In the genomic region with DNA sequence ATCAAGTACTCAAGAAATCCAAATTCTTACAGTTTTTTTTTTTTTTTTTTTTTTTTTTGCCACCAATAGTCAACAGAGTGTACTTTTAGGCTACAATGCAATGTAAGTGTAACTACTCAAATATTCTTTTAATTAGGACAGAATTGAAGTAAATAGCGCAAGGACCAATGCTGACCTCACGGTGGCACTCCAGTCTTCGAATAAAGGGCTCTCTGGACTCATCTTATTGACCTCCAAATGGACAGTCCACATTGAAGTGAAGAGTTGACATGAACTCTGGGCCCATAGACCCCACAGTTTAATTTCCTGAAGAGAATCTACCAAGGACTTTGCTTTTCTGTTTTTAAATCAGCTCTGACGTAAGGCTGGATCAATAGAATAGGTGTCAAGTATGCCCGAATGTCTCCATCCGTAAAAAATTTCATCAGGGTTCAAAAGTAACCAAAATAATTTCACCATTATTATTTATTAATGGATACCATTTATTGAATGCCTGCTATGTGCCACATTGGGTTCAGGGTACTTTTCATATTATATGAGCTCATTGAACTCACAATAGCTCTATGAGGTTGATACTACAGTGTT, we compare ENCODE assay signal across 8 cellular contexts. TPM values are rescaled to one million over a fixed set of nuclear protein-coding genes. Genes with fewer than 3 reads are reported as not detected.
DNase-seq lines count a peak whose midpoint lies in the region; ATAC-seq, FAIRE-seq and TF ChIP-seq lines count a peak whose summit lies in the region.

No MANE protein-coding gene starts in this region.

- FAIRE-seq in kidney (lab: Jason Lieb, UNC), result no peak

- peaks cover 5% of the 10 kb centered on the region for H3K27me3 ChIP-seq in CD8-positive, alpha-beta memory T cell (ENCODE audit: insufficient read depth, low read length, poor library complexity, severe bottlenecking)

- no peaks in the 10 kb centered on the region for H3K9me3 ChIP-seq in kidney (ENCODE audit: control insufficient read depth in 1 of 2, low read length in 2 of 2)
- H3K9me3 ChIP-seq in CD8-positive, alpha-beta memory T cell (ENCODE audit: low read length), result no peaks in the 10 kb centered on the region

- peak; percentile 80 for DNase-seq in Calu3
- peak; percentile 23 for DNase-seq in HuH-7 (ENCODE audit: low spot score)
- no peak for DNase-seq in kidney
- DNase-seq in T-helper 2 cell treated with Interferon-gamma antibody and Interleukin-4, amounts not matched to agents 5 μg/mL and 100 μg/mL, for 36 hours (ENCODE audit: low spot score), result no peak
- no peak for DNase-seq in CD8-positive, alpha-beta memory T cell

- no TSS peak for BruUV-seq in Calu3 (replicated peaks; lab: Mats Ljungman, UMichigan)

- POLR2A ChIA-PET in CD8-positive, alpha-beta memory T cell (lab: Charles Lee), result interaction anchor here (0.5 kb wide), 1 partner anchor 40 kb away, joined by 3 read pairs; no protein-coding TSS in a partner anchor

- ATAC-seq in HG02870 (IDR thresholded peaks at IDR 0.05; ENCODE audit: unreplicated experiment), result no peak
- no peak for ATAC-seq in GM19351 (IDR thresholded peaks at IDR 0.05; ENCODE audit: unreplicated experiment)

- no peaks in the 10 kb centered on the region for H3K36me3 ChIP-seq in kidney (ENCODE audit: control insufficient read depth in 1 of 2, insufficient read depth in 2 of 2, low read length in 2 of 2)
- H3K36me3 ChIP-seq in CD8-positive, alpha-beta memory T cell (ENCODE audit: insufficient read depth, low read length), result no peaks in the 10 kb centered on the region

- no peaks in the 10 kb centered on the region for H3K36me3 Mint-ChIP-seq in Calu3 (ENCODE audit: insufficient read depth, unreplicated experiment)
- H3K36me3 Mint-ChIP-seq in T-helper 2 cell treated with Interferon-gamma antibody and Interleukin-4, amounts not matched to agents 5 μg/mL and 100 μg/mL, for 36 hours (ENCODE audit: low read depth), result no peaks in the 10 kb centered on the region
- H3K36me3 Mint-ChIP-seq in CD8-positive, alpha-beta memory T cell, result no peaks in the 10 kb centered on the region

- peaks cover 17% of the 10 kb centered on the region for H3K4me1 Mint-ChIP-seq in Calu3 (ENCODE audit: low read depth, unreplicated experiment)
- H3K4me1 Mint-ChIP-seq in T-helper 2 cell treated with Interferon-gamma antibody and Interleukin-4, amounts not matched to agents 5 μg/mL and 100 μg/mL, for 36 hours (ENCODE audit: low read depth), result peaks cover 4% of the 10 kb centered on the region
- H3K4me1 Mint-ChIP-seq in CD8-positive, alpha-beta memory T cell, result no peaks in the 10 kb centered on the region

- H3K9me3 Mint-ChIP-seq in Calu3 (ENCODE audit: low read depth, unreplicated experiment), result no peaks in the 10 kb centered on the region
- no peaks in the 10 kb centered on the region for H3K9me3 Mint-ChIP-seq in T-helper 2 cell treated with Interferon-gamma antibody and Interleukin-4, amounts not matched to agents 5 μg/mL and 100 μg/mL, for 36 hours
- H3K9me3 Mint-ChIP-seq in CD8-positive, alpha-beta memory T cell, result no peaks in the 10 kb centered on the region

- no peak overlapping the region for H3K4me3 ChIP-seq in WI38 (ENCODE audit: low read depth, low read length)
- H3K4me3 ChIP-seq in kidney (ENCODE audit: low read length in 2 of 2), result no peak overlapping the region
- H3K4me3 ChIP-seq in CD8-positive, alpha-beta memory T cell (ENCODE audit: low read length), result no peak overlapping the region

- no peak overlapping the region for H3K9ac ChIP-seq in kidney (ENCODE audit: low read length in 2 of 2)

- H3K27ac ChIP-seq in kidney (ENCODE audit: low read depth in 2 of 2, low read length in 2 of 2), result no peak overlapping the region
- H3K27ac ChIP-seq in CD8-positive, alpha-beta memory T cell (ENCODE audit: low read depth, low read length), result no peak overlapping the region

- H3K27me3 Mint-ChIP-seq in Calu3 (ENCODE audit: unreplicated experiment), result peaks cover 2% of the 10 kb centered on the region
- peaks cover 68% of the 10 kb centered on the region for H3K27me3 Mint-ChIP-seq in T-helper 2 cell treated with Interferon-gamma antibody and Interleukin-4, amounts not matched to agents 5 μg/mL and 100 μg/mL, for 36 hours (ENCODE audit: low read depth)
- H3K27me3 Mint-ChIP-seq in CD8-positive, alpha-beta memory T cell, result peaks cover 23 to 65% of the 10 kb centered on the region in 2 donors

- H3K27ac Mint-ChIP-seq in Calu3 (ENCODE audit: unreplicated experiment), result no peak overlapping the region
- H3K27ac Mint-ChIP-seq in T-helper 2 cell treated with Interferon-gamma antibody and Interleukin-4, amounts not matched to agents 5 μg/mL and 100 μg/mL, for 36 hours, result no peak overlapping the region
- no peak overlapping the region for H3K27ac Mint-ChIP-seq in CD8-positive, alpha-beta memory T cell

- CTCF ChIA-PET in Calu3 (lab: Charles Lee), result interaction anchor here (0.6 to 7.3 kb wide), 24 partner anchors 11 to 1012 kb away, joined by 3 to 135 read pairs (median 4); a partner anchor contains a TSS
- CTCF ChIA-PET in CD8-positive, alpha-beta memory T cell (lab: Charles Lee), result interaction anchor here (1.2 kb wide), 1 partner anchor 12 kb away, joined by 3 read pairs; no protein-coding TSS in a partner anchor

- peak; percentile 85 for TF ChIP-seq CTCF in Calu3 (IDR thresholded peaks at IDR 0.05; ENCODE audit: unreplicated experiment)
- peak; percentile 55 for TF ChIP-seq CTCF in WI38 (IDR thresholded peaks at IDR 0.05; ENCODE audit: low read depth, low read length)
- TF ChIP-seq CTCF in kidney (IDR thresholded peaks at IDR 0.05; ENCODE audit: borderline replicate concordance, extremely low read depth, insufficient read depth), result peak; percentile 57

- no peaks in the 10 kb centered on the region for H3K4me1 ChIP-seq in kidney (ENCODE audit: control insufficient read depth in 1 of 2, insufficient read depth in 1 of 2, low read depth in 1 of 2, low read length in 2 of 2)
- H3K4me1 ChIP-seq in CD8-positive, alpha-beta memory T cell (ENCODE audit: insufficient read depth, low read length), result no peaks in the 10 kb centered on the region

- intact Hi-C loops in Calu3 (cut with micrococcal nuclease; ENCODE audit: unreplicated experiment) (loop anchor here (1.0 kb wide), 3 partner anchors 48 to 166 kb away; no protein-coding TSS in a partner anchor), kidney (cut with DNase I) (no loop called here)

- no peak overlapping the region for H3K4me3 Mint-ChIP-seq in Calu3 (ENCODE audit: low read depth, unreplicated experiment)
- H3K4me3 Mint-ChIP-seq in T-helper 2 cell treated with Interferon-gamma antibody and Interleukin-4, amounts not matched to agents 5 μg/mL and 100 μg/mL, for 36 hours, result no peak overlapping the region
- H3K4me3 Mint-ChIP-seq in CD8-positive, alpha-beta memory T cell, result no peak overlapping the region

RNA-seq across cellular contexts. Expression of a gene that starts 7.3 kb away (rescaled TPM):
- total RNA-seq in Calu3 (2022) (137 and 141 TPM in 2 replicates), kidney (26.9 TPM)
- polyA plus RNA-seq in kidney (ENCODE audit: insufficient read depth, low read depth, low replicate concordance), result 14.0 TPM
- 10 to 100 TPM; 36.0 to 41.0 TPM for total RNA-seq in CD8-positive, alpha-beta memory T cell
- 14.7 TPM for polyA plus RNA-seq in CD8-positive, alpha-beta memory T cell

RNA-seq across cellular contexts. Expression of a gene that starts 41.3 kb away (rescaled TPM):
- total RNA-seq in Calu3 (2022), result 127 and 130 TPM in 2 replicates
- total RNA-seq in kidney, result 47.0 TPM
- 8.6 TPM for polyA plus RNA-seq in kidney (ENCODE audit: insufficient read depth, low read depth, low replicate concordance)
- total RNA-seq in CD8-positive, alpha-beta memory T cell, result 10 to 100 TPM; 42.3 to 50.8 TPM
- 104 TPM for polyA plus RNA-seq in CD8-positive, alpha-beta memory T cell

Comparison
In these comparisons a context has a peak if more than half of its experiments do, and no peak if none do; other contexts are left out.
1. DNase-seq: peak in Calu3 (single experiment) and HuH-7 (single experiment); none in kidney (single experiment), T-helper 2 cell treated with Interferon-gamma antibody and Interleukin-4, amounts not matched to agents 5 μg/mL and 100 μg/mL, for 36 hours (single experiment) and CD8-positive, alpha-beta memory T cell (0 of 5).
2. Peak in every context shown above with its lines, with median percentiles within 50 percentile points of each other: CTCF ChIP-seq.